In genomic region chr13:81872581-81872980, GRCh38 we compare ENCODE assay signal across 9 cellular contexts.
DNase-seq lines count a peak whose midpoint lies in the region; ATAC-seq and TF ChIP-seq lines count a peak whose summit lies in the region.
"Had no signal": no experiment of that assay in that cellular context is flagged by ENCODE, and none has a peak within 500 bp of the region (broad histone marks: within the 10 kb centered on the region; RNA-seq: fewer than 3 reads in every experiment).

No MANE protein-coding gene starts in this region.

- no peak for TF ChIP-seq EP300 in SK-N-SH (IDR thresholded peaks at IDR 0.05; ENCODE audit: borderline replicate concordance in 1 of 2, low read depth in 1 of 2, low read length in 1 of 2)

- TF ChIP-seq CTCF in SK-N-SH (IDR thresholded peaks at IDR 0.05) (no peak), chondrocyte (IDR thresholded peaks at IDR 0.05) (peak; percentile 65), upper lobe of right lung (IDR thresholded peaks at IDR 0.05) (peak; percentile 25)

- no peak for ATAC-seq in SK-N-SH treated with all-trans-retinoic acid at 6 μM for 48 hours
- peak; percentile 25 for ATAC-seq in upper lobe of right lung
- no peak for ATAC-seq in GM18867 (IDR thresholded peaks at IDR 0.05; ENCODE audit: unreplicated experiment)
- ATAC-seq: T-helper 17 cell had no signal

- H3K27me3 ChIP-seq in SK-N-SH (ENCODE audit: insufficient read depth) (no peaks in the 10 kb centered on the region), upper lobe of right lung (no peaks in the 10 kb centered on the region)

- H3K9me2 ChIP-seq in SK-N-SH, result no peaks in the 10 kb centered on the region

- H3K36me3 ChIP-seq in SK-N-SH (replicated peaks in 1 of 2; ENCODE audit: control insufficient read depth in 1 of 2, insufficient read depth in 2 of 2, low read length in 1 of 2) (no peaks in the 10 kb centered on the region), upper lobe of right lung (no peaks in the 10 kb centered on the region)

- H3K27ac ChIP-seq in SK-N-SH (ENCODE audit: low read depth in 2 of 2, low read length in 1 of 2), result no peak overlapping the region
- no peak overlapping the region for H3K27ac ChIP-seq in upper lobe of right lung

- no peaks in the 10 kb centered on the region for H3K27me3 Mint-ChIP-seq in chondrocyte (ENCODE audit: low read depth)
- H3K27me3 Mint-ChIP-seq: T-helper 17 cell had no signal

- H3K36me3 Mint-ChIP-seq in chondrocyte (ENCODE audit: low read depth), result no peaks in the 10 kb centered on the region

- H2AFZ ChIP-seq in SK-N-SH (ENCODE audit: low read depth), result no peak overlapping the region

- 2% methylated on average over 3 of the region's 3 CpGs for WGBS in SK-N-SH (ENCODE audit: low lambda C conversion rate)

- POLR2A ChIA-PET in SK-N-SH (lab: Yijun Ruan, JAX), result no interaction called here

- H3K79me2 ChIP-seq in SK-N-SH (ENCODE audit: insufficient read depth), result no peaks in the 10 kb centered on the region

- CTCF ChIA-PET in SK-N-SH (lab: Yijun Ruan, JAX), result interaction anchor here (0.6 to 1.2 kb wide), 10 partner anchors 9 to 705 kb away, joined by 3 to 19 read pairs (median 4); no protein-coding TSS in a partner anchor

- intact Hi-C loops in upper lobe of right lung (cut with DNase I), result no loop called here

- H3K9me3 ChIP-seq in SK-N-SH (no peaks in the 10 kb centered on the region; the same call in 1 of the 2 replicates), upper lobe of right lung (no peaks in the 10 kb centered on the region)

- no peak overlapping the region for H3K4me3 Mint-ChIP-seq in chondrocyte (ENCODE audit: unreplicated experiment)
- H3K4me3 Mint-ChIP-seq: T-helper 17 cell had no signal

- DNase-seq in SK-N-SH (peak; percentile 8), NCI-H345 treated with DMSO at 0.1 percent for 48 hours (lab: John Stamatoyannopoulos, UW; ENCODE audit: unreplicated experiment) (peak; percentile 0), chondrocyte (ENCODE audit: low spot score) (no peak), upper lobe of right lung (no peak)
- no peak for DNase-seq in activated naive CD4-positive, alpha-beta T cell (lab: John Stamatoyannopoulos, UW)
- DNase-seq in effector CD8-positive, alpha-beta T cell (lab: John Stamatoyannopoulos, UW), result no peak
- DNase-seq: T-helper 17 cell had no signal

- peak; percentile 67 for TF ChIP-seq RAD21 in SK-N-SH (IDR thresholded peaks at IDR 0.05; ENCODE audit: low read length)

- H3K9ac ChIP-seq in SK-N-SH, result no peak overlapping the region

- H3K4me1 Mint-ChIP-seq in chondrocyte (ENCODE audit: low read depth), result no peaks in the 10 kb centered on the region
- H3K4me1 Mint-ChIP-seq: T-helper 17 cell had no signal

- H3K9me3 Mint-ChIP-seq in chondrocyte (ENCODE audit: low read depth), result peaks cover 14% of the 10 kb centered on the region

- no peak overlapping the region for H3K27ac Mint-ChIP-seq in chondrocyte (ENCODE audit: unreplicated experiment)
- H3K27ac Mint-ChIP-seq: T-helper 17 cell had no signal

- H3K4me2 ChIP-seq in SK-N-SH, result no peak overlapping the region

- no peaks in the 10 kb centered on the region for H3F3A ChIP-seq in SK-N-SH (replicated peaks; ENCODE audit: insufficient read depth)

- H4K20me1 ChIP-seq in SK-N-SH (ENCODE audit: insufficient read depth), result no peaks in the 10 kb centered on the region

- H3K4me3 ChIP-seq in SK-N-SH (ENCODE audit: low read depth in 2 of 2, low read length in 1 of 2), result peak overlapping the region in 1 of 2 experiments; percentile 43; a peak in 1 of 4 replicates
- H3K4me3 ChIP-seq in upper lobe of right lung, result no peak overlapping the region

- H3K4me1 ChIP-seq in SK-N-SH (ENCODE audit: control insufficient read depth in 1 of 2, insufficient read depth in 2 of 2, low read depth in 1 of 2, low read length in 1 of 2) (no peaks in the 10 kb centered on the region), upper lobe of right lung (no peaks in the 10 kb centered on the region)

TF ChIP-seq in SK-N-SH, 30 proteins besides CTCF, POLR2A, EP300 and RAD21:
- TF ChIP-seq NRF1 (IDR thresholded peaks at IDR 0.05; ENCODE audit: low read depth, low read length) (no peak), PBX3 (IDR thresholded peaks at IDR 0.05) (no peak), FOXM1 (IDR thresholded peaks at IDR 0.05; ENCODE audit: low read depth) (no peak)

TF ChIP-seq in SK-N-SH treated with all-trans-retinoic acid at 6 μM for 48 hours, 23 proteins besides CTCF, POLR2A, EP300 and RAD21:
- TF ChIP-seq GLIS3 (CRISPR knock-in tag; IDR thresholded peaks at IDR 0.05) (no peak), TCF4 (CRISPR knock-in tag; IDR thresholded peaks at IDR 0.05; ENCODE audit: borderline replicate concordance) (no peak), TSHZ2 (CRISPR knock-in tag; IDR thresholded peaks at IDR 0.05) (no peak), ZFP30 (CRISPR knock-in tag; IDR thresholded peaks at IDR 0.05) (no peak), ARNTL (CRISPR knock-in tag; IDR thresholded peaks at IDR 0.05; ENCODE audit: borderline replicate concordance, low read depth) (no peak), PPARA (CRISPR knock-in tag; IDR thresholded peaks at IDR 0.05; ENCODE audit: borderline replicate concordance) (no peak), CSRNP3 (CRISPR knock-in tag; IDR thresholded peaks at IDR 0.05) (no peak)

Comparison
In these comparisons a context has a peak if more than half of its experiments do, and no peak if none do; other contexts are left out.
1. DNase-seq: peak in SK-N-SH (single experiment) and NCI-H345 treated with DMSO at 0.1 percent for 48 hours (single experiment); none in chondrocyte (single experiment), upper lobe of right lung (single experiment), activated naive CD4-positive, alpha-beta T cell (0 of 4) and effector CD8-positive, alpha-beta T cell (single experiment).